Comparison of ENCODE assay signal across 12 cellular contexts in genomic region chr9:129071526-129072131, GRCh38. TPM values are rescaled to one million over a fixed set of nuclear protein-coding genes. Genes with fewer than 3 reads are reported as not detected.
DNase-seq lines count a peak whose midpoint lies in the region; ATAC-seq and TF ChIP-seq lines count a peak whose summit lies in the region.
"Had no signal": no experiment of that assay in that cellular context is flagged by ENCODE, and none has a peak within 500 bp of the region (broad histone marks: within the 10 kb centered on the region; RNA-seq: fewer than 3 reads in every experiment).

No MANE protein-coding gene starts in this region.

- CTCF ChIA-PET in activated naive CD4-positive, alpha-beta T cell treated with anti-CD3 and anti-CD28 coated beads for 36 hours (lab: Charles Lee), result no interaction called here

- no peak overlapping the region for H3K4me3 ChIP-seq in uterus
- H3K4me3 ChIP-seq: dorsolateral prefrontal cortex had no signal

- no peaks in the 10 kb centered on the region for H3K9me3 ChIP-seq in uterus

- TF ChIP-seq POLR2A in uterus (IDR thresholded peaks at IDR 0.05), result no peak

- H3K36me3 ChIP-seq in uterus, result no peaks in the 10 kb centered on the region

- H3K4me3 Mint-ChIP-seq in activated naive CD4-positive, alpha-beta T cell treated with anti-CD3 and anti-CD28 coated beads for 36 hours, result no peak overlapping the region
- H3K4me3 Mint-ChIP-seq in stimulated activated effector memory CD8-positive, alpha-beta T cell treated with anti-CD3 and anti-CD28 coated beads, Interleukin-12 subunit alpha, Interleukin-12 subunit beta, amount 100 ng/mL, for 72 hours, result no peak overlapping the region
- H3K4me3 Mint-ChIP-seq: mesothelial cell of epicardium had no signal

- DNase-seq in activated naive CD4-positive, alpha-beta T cell treated with anti-CD3 and anti-CD28 coated beads for 36 hours, result peak; percentile 32
- DNase-seq in activated naive CD4-positive, alpha-beta T cell treated with anti-CD3 and anti-CD28 coated beads, Interleukin-2, amount 50 U/mL, for 16 hours, result no peak
- peak; percentile 59 for DNase-seq in NCI-H526 treated with DMSO at 0.1 percent for 48 hours (lab: John Stamatoyannopoulos, UW)
- DNase-seq in central memory CD4-positive, alpha-beta T cell, result peak; percentile 24
- no peak for DNase-seq in stimulated activated effector memory CD8-positive, alpha-beta T cell treated with anti-CD3 and anti-CD28 coated beads, Interleukin-12 subunit alpha, Interleukin-12 subunit beta, amount 100 ng/mL, for 72 hours (ENCODE audit: low spot score in 2 of 2)
- no peak for DNase-seq in uterus
- DNase-seq in NCI-H524 (lab: John Stamatoyannopoulos, UW), result no peak
- DNase-seq: activated CD8-positive, alpha-beta memory T cell treated with anti-CD3 and anti-CD28 coated beads, Interleukin-2, amount 50 U/mL, for 4 hours; aorta; dorsolateral prefrontal cortex had no signal

- intact Hi-C loops in activated naive CD4-positive, alpha-beta T cell treated with anti-CD3 and anti-CD28 coated beads for 36 hours (cut with micrococcal nuclease), result no loop called here
- intact Hi-C loops in uterus (cut with DNase I; ENCODE audit: low total_unique reads), result no loop called here

- no peak overlapping the region for H3K27ac ChIP-seq in uterus

- no peak for TF ChIP-seq CTCF in uterus (IDR thresholded peaks at IDR 0.05)

- no peaks in the 10 kb centered on the region for H3K36me3 Mint-ChIP-seq in activated naive CD4-positive, alpha-beta T cell treated with anti-CD3 and anti-CD28 coated beads for 36 hours (ENCODE audit: low read depth)
- peaks cover 8% of the 10 kb centered on the region for H3K36me3 Mint-ChIP-seq in stimulated activated effector memory CD8-positive, alpha-beta T cell treated with anti-CD3 and anti-CD28 coated beads, Interleukin-12 subunit alpha, Interleukin-12 subunit beta, amount 100 ng/mL, for 72 hours

- H3K9me3 Mint-ChIP-seq in activated naive CD4-positive, alpha-beta T cell treated with anti-CD3 and anti-CD28 coated beads for 36 hours, result no peaks in the 10 kb centered on the region
- no peaks in the 10 kb centered on the region for H3K9me3 Mint-ChIP-seq in stimulated activated effector memory CD8-positive, alpha-beta T cell treated with anti-CD3 and anti-CD28 coated beads, Interleukin-12 subunit alpha, Interleukin-12 subunit beta, amount 100 ng/mL, for 72 hours
- H3K9me3 Mint-ChIP-seq: mesothelial cell of epicardium had no signal

- H3K27me3 Mint-ChIP-seq in activated naive CD4-positive, alpha-beta T cell treated with anti-CD3 and anti-CD28 coated beads for 36 hours (ENCODE audit: low read depth), result no peaks in the 10 kb centered on the region

- H3K4me1 Mint-ChIP-seq in activated naive CD4-positive, alpha-beta T cell treated with anti-CD3 and anti-CD28 coated beads for 36 hours (ENCODE audit: low read depth), result peaks cover 26% of the 10 kb centered on the region
- H3K4me1 Mint-ChIP-seq in stimulated activated effector memory CD8-positive, alpha-beta T cell treated with anti-CD3 and anti-CD28 coated beads, Interleukin-12 subunit alpha, Interleukin-12 subunit beta, amount 100 ng/mL, for 72 hours, result peaks cover 38% of the 10 kb centered on the region
- H3K4me1 Mint-ChIP-seq: mesothelial cell of epicardium had no signal

- no peaks in the 10 kb centered on the region for H3K4me1 ChIP-seq in uterus

- ATAC-seq in stimulated activated effector memory CD8-positive, alpha-beta T cell treated with anti-CD3 and anti-CD28 coated beads, Interleukin-12 subunit alpha, Interleukin-12 subunit beta, amount 100 ng/mL, for 72 hours, result no peak
- no peak for ATAC-seq in HG03039 (IDR thresholded peaks at IDR 0.05; ENCODE audit: unreplicated experiment)

- H3K27me3 ChIP-seq in uterus, result no peaks in the 10 kb centered on the region
- H3K27me3 ChIP-seq: dorsolateral prefrontal cortex had no signal

- no peak overlapping the region for H3K27ac Mint-ChIP-seq in activated naive CD4-positive, alpha-beta T cell treated with anti-CD3 and anti-CD28 coated beads for 36 hours
- peak overlapping the region; percentile 72 for H3K27ac Mint-ChIP-seq in stimulated activated effector memory CD8-positive, alpha-beta T cell treated with anti-CD3 and anti-CD28 coated beads, Interleukin-12 subunit alpha, Interleukin-12 subunit beta, amount 100 ng/mL, for 72 hours
- H3K27ac Mint-ChIP-seq: mesothelial cell of epicardium had no signal

RNA-seq across cellular contexts. Expression of gene DOLPP1, which starts 9.3 kb away (rescaled TPM):
- 10 to 100 TPM; 15.5 to 19.9 TPM for total RNA-seq in activated naive CD4-positive, alpha-beta T cell treated with anti-CD3 and anti-CD28 coated beads for 36 hours
- total RNA-seq in uterus, result 10 to 100 TPM in 1 of 4 donors, 1 to 10 TPM in 2, not detected in 1; 1.0 to 10.2 (median 9.7) TPM

RNA-seq across cellular contexts. Expression of gene MIGA2, which starts 35.2 kb away (rescaled TPM):
- 10 to 100 TPM; 36.3 to 42.7 TPM for total RNA-seq in activated naive CD4-positive, alpha-beta T cell treated with anti-CD3 and anti-CD28 coated beads for 36 hours
- total RNA-seq in uterus, result 10 to 100 TPM; 13.2 to 36.5 (median 34.0) TPM

RNA-seq across cellular contexts. Expression of gene CRAT, which starts 39.0 kb away (rescaled TPM):
- 10 to 100 TPM; 15.0 to 15.8 TPM for total RNA-seq in activated naive CD4-positive, alpha-beta T cell treated with anti-CD3 and anti-CD28 coated beads for 36 hours
- total RNA-seq in uterus, result 10 to 100 TPM; 20.0 to 42.4 (median 27.4) TPM

RNA-seq across cellular contexts. Expression of gene PTPA, which starts 39.6 kb away (rescaled TPM):
- 10 to 100 TPM; 83.0 to 94.5 TPM for total RNA-seq in activated naive CD4-positive, alpha-beta T cell treated with anti-CD3 and anti-CD28 coated beads for 36 hours
- total RNA-seq in uterus, result 100 to 1,000 TPM in 1 of 4 donors, 10 to 100 TPM in 3; 28.9 to 107 (median 62.1) TPM

RNA-seq across cellular contexts. Expression of gene SH3GLB2, which starts 43.5 kb away (rescaled TPM):
- total RNA-seq in activated naive CD4-positive, alpha-beta T cell treated with anti-CD3 and anti-CD28 coated beads for 36 hours, result 10 to 100 TPM; 38.0 to 38.2 TPM
- total RNA-seq in uterus, result 100 to 1,000 TPM in 1 of 4 donors, 10 to 100 TPM in 3; 35.1 to 126 (median 81.8) TPM

Comparison
In these comparisons a context has a peak if more than half of its experiments do, and no peak if none do; other contexts are left out.
1. DNase-seq: peak in activated naive CD4-positive, alpha-beta T cell treated with anti-CD3 and anti-CD28 coated beads for 36 hours (single experiment), NCI-H526 treated with DMSO at 0.1 percent for 48 hours (single experiment) and central memory CD4-positive, alpha-beta T cell (single experiment); none in activated naive CD4-positive, alpha-beta T cell treated with anti-CD3 and anti-CD28 coated beads, Interleukin-2, amount 50 U/mL, for 16 hours (single experiment), stimulated activated effector memory CD8-positive, alpha-beta T cell treated with anti-CD3 and anti-CD28 coated beads, Interleukin-12 subunit alpha, Interleukin-12 subunit beta, amount 100 ng/mL, for 72 hours (0 of 2), uterus (0 of 2) and NCI-H524 (0 of 2).